Comparison of ENCODE assay signal across 8 cellular contexts in genomic region chr3:52705688-52706686, GRCh38. TPM values are rescaled to one million over a fixed set of nuclear protein-coding genes. Genes with fewer than 3 reads are reported as not detected.
DNase-seq lines count a peak whose midpoint lies in the region; ATAC-seq, FAIRE-seq and TF ChIP-seq lines count a peak whose summit lies in the region.

A gene with protein sequence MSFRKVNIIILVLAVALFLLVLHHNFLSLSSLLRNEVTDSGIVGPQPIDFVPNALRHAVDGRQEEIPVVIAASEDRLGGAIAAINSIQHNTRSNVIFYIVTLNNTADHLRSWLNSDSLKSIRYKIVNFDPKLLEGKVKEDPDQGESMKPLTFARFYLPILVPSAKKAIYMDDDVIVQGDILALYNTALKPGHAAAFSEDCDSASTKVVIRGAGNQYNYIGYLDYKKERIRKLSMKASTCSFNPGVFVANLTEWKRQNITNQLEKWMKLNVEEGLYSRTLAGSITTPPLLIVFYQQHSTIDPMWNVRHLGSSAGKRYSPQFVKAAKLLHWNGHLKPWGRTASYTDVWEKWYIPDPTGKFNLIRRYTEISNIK (minus strand): TSS chr3:52705791. CDS start chr3:52700460, 5,331 bp downstream.
Gene SPCS1 (plus strand): TSS chr3:52706106. CDS start chr3:52706247, 141 bp downstream.

- H3K27me3 ChIP-seq in A673 (replicated peaks; ENCODE audit: insufficient read depth, low read depth, low read length, poor library complexity) (no peaks in the 10 kb centered on the region), keratinocyte (ENCODE audit: control insufficient read depth, extremely low read depth, insufficient read depth, low read length) (no peaks in the 10 kb centered on the region)

- ATAC-seq in GM18858 (IDR thresholded peaks at IDR 0.05; ENCODE audit: unreplicated experiment) (peak; percentile 65), HG03095 (IDR thresholded peaks at IDR 0.05; ENCODE audit: unreplicated experiment) (peak; percentile 70)

- POLR2A ChIA-PET in A673 (lab: Charles Lee; ENCODE audit: low non-redundant PET) = no interaction called here

- H3K4me2 ChIP-seq in keratinocyte (ENCODE audit: control insufficient read depth, extremely low read depth, insufficient read depth, low read depth, low read length) = peak within 1 kb of the TSS; percentile 99

- FAIRE-seq in keratinocyte (lab: Jason Lieb, UNC) = no peak

- H3K9ac ChIP-seq in keratinocyte (ENCODE audit: control insufficient read depth, extremely low read depth, insufficient read depth, low read length) = peak within 1 kb of the TSS; percentile 92

- TF ChIP-seq CTCF in A673 (conservative IDR thresholded peaks at IDR 0.05; ENCODE audit: low read depth, low read length) (no peak), keratinocyte (optimal IDR thresholded peaks at IDR 0.05 in 1 of 3, IDR thresholded peaks at IDR 0.05 in 1 of 3, conservative IDR thresholded peaks at IDR 0.05 in 1 of 3; ENCODE audit: extremely low read depth in 1 of 3, insufficient read depth in 2 of 3, low read length in 3 of 3) (no peak)

- peak; percentile 83 for DNase-seq in A673 (ENCODE audit: low spot score)
- DNase-seq in NCI-H2227 (lab: John Stamatoyannopoulos, UW; ENCODE audit: unreplicated experiment) = peak; percentile 85
- DNase-seq in activated CD4-positive, CD25-positive, alpha-beta regulatory T cell (lab: John Stamatoyannopoulos, UW) = peak; percentile 70 to 84 (median 80)
- peak in 60 of 61 donors; percentile 25 to 96 (median 85) for DNase-seq in caudate nucleus (lab: John Stamatoyannopoulos, UW)
- DNase-seq in keratinocyte (ENCODE audit: low read depth, low spot score) = no peak
- DNase-seq in stimulated activated CD4-positive, alpha-beta T cell treated with anti-CD3 and anti-CD28 coated beads, Interleukin-15, amount 100 ng/mL, for 1 hour (ENCODE audit: low read depth in 1 of 2, low spot score in 1 of 2) = peak; percentile 76 to 78

- intact Hi-C loops in A673 (cut with micrococcal nuclease; ENCODE audit: unreplicated experiment) = no loop called here

- H3K36me3 ChIP-seq in A673 (ENCODE audit: insufficient read depth, low read length, poor library complexity, severe bottlenecking) (peaks cover 6% of the 10 kb centered on the region), keratinocyte (ENCODE audit: control insufficient read depth in 2 of 2, extremely low read depth in 1 of 2, insufficient read depth in 2 of 2, low read length in 2 of 2) (peaks cover 0 to 4% of the 10 kb centered on the region in 2 experiments)

- H3K27ac ChIP-seq in A673 (ENCODE audit: low read depth, low read length, poor library complexity, severe bottlenecking) (peak within 1 kb of the TSS; percentile 76), caudate nucleus (ENCODE audit: low read depth, low read length) (peak within 1 kb of the TSS; percentile 87), keratinocyte (ENCODE audit: control insufficient read depth, insufficient read depth, low read length) (peak within 1 kb of the TSS; percentile 75)

- H3K9me3 ChIP-seq in A673 (ENCODE audit: low read depth, low read length, poor library complexity, severe bottlenecking) (no peaks in the 10 kb centered on the region), keratinocyte (ENCODE audit: control insufficient read depth, low read depth, low read length) (no peaks in the 10 kb centered on the region)

- no peaks in the 10 kb centered on the region for H3K9me1 ChIP-seq in keratinocyte (ENCODE audit: control insufficient read depth, extremely low read depth, insufficient read depth, low read length)

- no peaks in the 10 kb centered on the region for H4K20me1 ChIP-seq in keratinocyte (ENCODE audit: control insufficient read depth, extremely low read depth, insufficient read depth, low read length)

- peak within 1 kb of the TSS; percentile 83 for H3K4me3 ChIP-seq in A673 (ENCODE audit: low read depth, low read length, poor library complexity, severe bottlenecking)
- peak within 1 kb of the TSS; percentile 69 to 95 (median 91) for H3K4me3 ChIP-seq in keratinocyte (ENCODE audit: control insufficient read depth in 2 of 3, extremely low read depth in 1 of 3, insufficient read depth in 2 of 3, low read depth in 1 of 3, low read length in 3 of 3)

- H2AFZ ChIP-seq in keratinocyte (ENCODE audit: control insufficient read depth, low read length) = peak within 1 kb of the TSS; percentile 99

- H3K4me1 ChIP-seq in A673 (ENCODE audit: insufficient read depth, low read length, poor library complexity, severe bottlenecking) = no peaks in the 10 kb centered on the region
- peaks cover 14% of the 10 kb centered on the region for H3K4me1 ChIP-seq in keratinocyte (ENCODE audit: control insufficient read depth, extremely low read depth, insufficient read depth, low read length)

- CTCF ChIA-PET in A673 (lab: Charles Lee) = no interaction called here

- H3K79me2 ChIP-seq in keratinocyte (ENCODE audit: control insufficient read depth, insufficient read depth, low read length) = peaks cover 50% of the 10 kb centered on the region

- dilution Hi-C loops in keratinocyte (cut with MboI; ENCODE audit: extremely low pct_ligation_motif_present, low sequenced_read_pairs) = no loop called here

- no TSS peak for BruUV-seq in A673 (replicated peaks; lab: Mats Ljungman, UMichigan)

RNA-seq across cellular contexts. Expression of the first gene that starts in this region (rescaled TPM):
- total RNA-seq in A673 (2021) = 26.5 and 34.7 TPM in 2 replicates
- 52.6 to 66.4 TPM (median 54.0 TPM) in 3 replicates for polyA plus RNA-seq in keratinocyte
- 34.1 TPM for polyA plus RNA-seq in keratinocyte (2011; ENCODE audit: low read depth)
- 33.0 and 59.5 TPM in 2 replicates for polyA plus RNA-seq in keratinocyte (2011; cell fraction: cytosol; rRNA removed)
- polyA plus RNA-seq in keratinocyte (2011; cell fraction: nucleus; rRNA removed) = 115 and 119 TPM in 2 replicates
- 32.0 and 41.1 TPM in 2 replicates for polyA plus RNA-seq in keratinocyte (2012; ENCODE audit: low replicate concordance)
- polyA minus RNA-seq in keratinocyte = 18.2 to 29.4 TPM (median 26.5 TPM) in 3 replicates
- 38.4 TPM for polyA minus RNA-seq in keratinocyte (2011; cell fraction: cytosol; rRNA and poly(A)+ RNA removed)
- 24.5 and 34.1 TPM in 2 replicates for polyA minus RNA-seq in keratinocyte (2011; cell fraction: nucleus; rRNA and poly(A)+ RNA removed)

RNA-seq across cellular contexts. Expression of gene SPCS1, which starts in this region (rescaled TPM):
- 67.8 and 81.1 TPM in 2 replicates for total RNA-seq in A673 (2021)
- polyA plus RNA-seq in keratinocyte = 99.4 to 142 TPM (median 140 TPM) in 3 replicates
- 154 TPM for polyA plus RNA-seq in keratinocyte (2011; ENCODE audit: low read depth)
- 135 and 178 TPM in 2 replicates for polyA plus RNA-seq in keratinocyte (2011; cell fraction: cytosol; rRNA removed)
- polyA plus RNA-seq in keratinocyte (2011; cell fraction: nucleus; rRNA removed) = 79.5 and 100 TPM in 2 replicates
- polyA plus RNA-seq in keratinocyte (2012; ENCODE audit: low replicate concordance) = 157 and 161 TPM in 2 replicates
- polyA minus RNA-seq in keratinocyte = 52.6 to 90.4 TPM (median 61.5 TPM) in 3 replicates
- 134 TPM for polyA minus RNA-seq in keratinocyte (2011; cell fraction: cytosol; rRNA and poly(A)+ RNA removed)
- 31.9 and 37.9 TPM in 2 replicates for polyA minus RNA-seq in keratinocyte (2011; cell fraction: nucleus; rRNA and poly(A)+ RNA removed)
